ENCODE assay signal across 8 cellular contexts in genomic region chr1:18926315-18927081, GRCh38. TPM values are rescaled to one million over a fixed set of nuclear protein-coding genes. Genes with fewer than 3 reads are reported as not detected.
DNase-seq lines count a peak whose midpoint lies in the region; ATAC-seq and TF ChIP-seq lines count a peak whose summit lies in the region.

No MANE protein-coding gene starts in this region.

- no peaks in the 10 kb centered on the region for H3K27me3 ChIP-seq in HUES6 (ENCODE audit: control insufficient read depth, insufficient read depth, low read length)
- no peaks in the 10 kb centered on the region for H3K27me3 ChIP-seq in ovary

- peaks cover 88% of the 10 kb centered on the region for H3K4me1 Mint-ChIP-seq in central memory CD8-positive, alpha-beta T cell
- peaks cover 38% of the 10 kb centered on the region for H3K4me1 Mint-ChIP-seq in mesothelial cell of epicardium
- H3K4me1 Mint-ChIP-seq in stimulated activated effector memory CD8-positive, alpha-beta T cell treated with anti-CD3 and anti-CD28 coated beads, Interleukin-12 subunit alpha, Interleukin-12 subunit beta, amount 100 ng/mL, for 72 hours, result peaks cover 89% of the 10 kb centered on the region

- H3K4me1 ChIP-seq in HUES6 (ENCODE audit: control insufficient read depth, insufficient read depth, low read length) (peaks cover 64% of the 10 kb centered on the region), ovary (ENCODE audit: insufficient read depth) (peaks cover 20% of the 10 kb centered on the region)

- no peak for TF ChIP-seq EP300 in ovary (IDR thresholded peaks at IDR 0.05)

- H3K27ac Mint-ChIP-seq in central memory CD8-positive, alpha-beta T cell (ENCODE audit: low read depth), result peak overlapping the region; percentile 94
- peak overlapping the region; percentile 34 for H3K27ac Mint-ChIP-seq in mesothelial cell of epicardium
- H3K27ac Mint-ChIP-seq in stimulated activated effector memory CD8-positive, alpha-beta T cell treated with anti-CD3 and anti-CD28 coated beads, Interleukin-12 subunit alpha, Interleukin-12 subunit beta, amount 100 ng/mL, for 72 hours, result peak overlapping the region; percentile 95

- TF ChIP-seq CTCF in mesothelial cell of epicardium (IDR thresholded peaks at IDR 0.05; ENCODE audit: unreplicated experiment) (no peak), ovary (IDR thresholded peaks at IDR 0.05) (no peak)

- H3K27me3 Mint-ChIP-seq in central memory CD8-positive, alpha-beta T cell, result no peaks in the 10 kb centered on the region
- no peaks in the 10 kb centered on the region for H3K27me3 Mint-ChIP-seq in mesothelial cell of epicardium (ENCODE audit: low read depth)

- intact Hi-C loops in ovary (cut with DNase I), result no loop called here

- peak; percentile 66 to 78 for DNase-seq in AML-193 (lab: John Stamatoyannopoulos, UW)
- DNase-seq in activated CD4-positive, CD25-positive, alpha-beta regulatory T cell (lab: John Stamatoyannopoulos, UW), result peak; percentile 63 to 71 (median 66)
- peak; percentile 45 to 73 for DNase-seq in central memory CD8-positive, alpha-beta T cell (ENCODE audit: low spot score in 2 of 2)
- DNase-seq in mesothelial cell of epicardium (ENCODE audit: low spot score in 2 of 2, unreplicated experiment in 2 of 2), result no peak
- DNase-seq in stimulated activated effector memory CD8-positive, alpha-beta T cell treated with anti-CD3 and anti-CD28 coated beads, Interleukin-12 subunit alpha, Interleukin-12 subunit beta, amount 100 ng/mL, for 72 hours (ENCODE audit: low spot score in 2 of 2), result peak; percentile 65 to 91
- DNase-seq in ovary, result no peak

- peaks cover 5% of the 10 kb centered on the region for H3K9me3 Mint-ChIP-seq in central memory CD8-positive, alpha-beta T cell
- peaks cover 3% of the 10 kb centered on the region for H3K9me3 Mint-ChIP-seq in mesothelial cell of epicardium
- H3K9me3 Mint-ChIP-seq in stimulated activated effector memory CD8-positive, alpha-beta T cell treated with anti-CD3 and anti-CD28 coated beads, Interleukin-12 subunit alpha, Interleukin-12 subunit beta, amount 100 ng/mL, for 72 hours, result no peaks in the 10 kb centered on the region

- peak overlapping the region; percentile 39; the same call in 1 of the 2 replicates for H3K27ac ChIP-seq in HUES6 (ENCODE audit: low read depth, low read length)
- no peak overlapping the region for H3K27ac ChIP-seq in ovary

- no peak overlapping the region for H3K9ac ChIP-seq in HUES6 (ENCODE audit: low read length)

- H3K9me3 ChIP-seq in HUES6 (ENCODE audit: control insufficient read depth, insufficient read depth, low read depth, low read length) (no peaks in the 10 kb centered on the region), ovary (no peaks in the 10 kb centered on the region)

- no peak for TF ChIP-seq POLR2A in ovary (IDR thresholded peaks at IDR 0.05)

- WGBS in ovary, 3 donors, result 69 to 74% (median 70%) methylated on average over 12 to 13 of the region's 13 CpGs

- H3K4me3 ChIP-seq in HUES6 (ENCODE audit: low read depth, low read length) (no peak overlapping the region), ovary (no peak overlapping the region)

- H3K36me3 ChIP-seq in HUES6 (ENCODE audit: control insufficient read depth, insufficient read depth, low read length) (no peaks in the 10 kb centered on the region), ovary (no peaks in the 10 kb centered on the region)

- ATAC-seq in GM19467 (IDR thresholded peaks at IDR 0.05; ENCODE audit: unreplicated experiment), result peak; percentile 52
- peak; percentile 82 for ATAC-seq in central memory CD8-positive, alpha-beta T cell (replicated peaks; ENCODE audit: extremely low read depth, poor library complexity, severe bottlenecking)
- peak; percentile 94 for ATAC-seq in stimulated activated effector memory CD8-positive, alpha-beta T cell treated with anti-CD3 and anti-CD28 coated beads, Interleukin-12 subunit alpha, Interleukin-12 subunit beta, amount 100 ng/mL, for 72 hours

- peak overlapping the region; percentile 78 for H3K4me3 Mint-ChIP-seq in central memory CD8-positive, alpha-beta T cell
- H3K4me3 Mint-ChIP-seq in mesothelial cell of epicardium, result no peak overlapping the region
- peak overlapping the region; percentile 86 for H3K4me3 Mint-ChIP-seq in stimulated activated effector memory CD8-positive, alpha-beta T cell treated with anti-CD3 and anti-CD28 coated beads, Interleukin-12 subunit alpha, Interleukin-12 subunit beta, amount 100 ng/mL, for 72 hours

- H3K36me3 Mint-ChIP-seq in central memory CD8-positive, alpha-beta T cell (ENCODE audit: insufficient read depth), result peaks cover 26% of the 10 kb centered on the region
- peaks cover 1% of the 10 kb centered on the region for H3K36me3 Mint-ChIP-seq in mesothelial cell of epicardium
- peaks cover 34% of the 10 kb centered on the region for H3K36me3 Mint-ChIP-seq in stimulated activated effector memory CD8-positive, alpha-beta T cell treated with anti-CD3 and anti-CD28 coated beads, Interleukin-12 subunit alpha, Interleukin-12 subunit beta, amount 100 ng/mL, for 72 hours

RNA-seq across cellular contexts. Expression of gene ALDH4A1, which starts 24.1 kb away (rescaled TPM):
- total RNA-seq in mesothelial cell of epicardium (10.7 to 11.5 TPM (median 11.5 TPM) in 3 replicates), ovary (10 to 100 TPM in 1 of 7 donors, 1 to 10 TPM in 6; 4.4 to 13.9 (median 8.0) TPM)
- 1 to 10 TPM; 2.8 to 9.7 TPM for polyA plus RNA-seq in ovary

RNA-seq across cellular contexts. Expression of gene IFFO2, which starts 30.0 kb away (rescaled TPM):
- total RNA-seq in mesothelial cell of epicardium (7.8 to 10.4 TPM (median 9.1 TPM) in 3 replicates), ovary (10 to 100 TPM in 1 of 7 donors, 1 to 10 TPM in 6; 3.6 to 11.2 (median 6.2) TPM)
- 1 to 10 TPM; 3.4 to 6.3 TPM for polyA plus RNA-seq in ovary

Comparison
In these comparisons a context has a peak if more than half of its experiments do, and no peak if none do; other contexts are left out.
1. DNase-seq: peak in AML-193 (2 of 2), activated CD4-positive, CD25-positive, alpha-beta regulatory T cell (4 of 4), central memory CD8-positive, alpha-beta T cell (2 of 2) and stimulated activated effector memory CD8-positive, alpha-beta T cell treated with anti-CD3 and anti-CD28 coated beads, Interleukin-12 subunit alpha, Interleukin-12 subunit beta, amount 100 ng/mL, for 72 hours (2 of 2); none in mesothelial cell of epicardium (0 of 2) and ovary (0 of 5).
2. H3K27ac Mint-ChIP-seq: peak in every context shown above with its lines; median percentile 95 in stimulated activated effector memory CD8-positive, alpha-beta T cell treated with anti-CD3 and anti-CD28 coated beads, Interleukin-12 subunit alpha, Interleukin-12 subunit beta, amount 100 ng/mL, for 72 hours; 94 in central memory CD8-positive, alpha-beta T cell; 34 in mesothelial cell of epicardium.
3. Peak in every context shown above with its lines, with median percentiles within 50 percentile points of each other: ATAC-seq.